Comparison of ENCODE assay signal across 1 cellular context in the genomic region with DNA sequence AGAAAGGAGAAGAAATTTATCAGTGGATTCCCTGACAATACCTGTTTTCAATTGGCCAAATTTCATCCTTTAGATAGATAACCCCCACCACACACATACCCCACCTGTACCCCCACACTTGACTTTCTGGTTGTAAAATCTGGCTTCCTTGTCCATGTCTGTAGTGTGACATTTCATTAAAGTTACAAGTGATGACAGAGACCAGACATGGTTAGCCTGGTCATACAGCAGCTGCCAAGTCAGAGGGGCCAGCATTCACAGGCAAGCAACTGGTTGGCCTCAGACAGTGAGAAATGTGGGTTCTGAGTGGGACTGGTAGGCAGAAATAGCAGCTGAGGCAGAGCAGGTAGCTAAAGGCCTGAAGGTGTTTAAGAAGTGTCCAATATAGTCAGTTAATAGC.
TF ChIP-seq lines count a peak whose summit lies in the region.

No MANE protein-coding gene starts in this region.

TF ChIP-seq in SK-N-SH, 30 proteins besides CTCF, POLR2A, EP300 and RAD21:
- TF ChIP-seq, protein P1, sequence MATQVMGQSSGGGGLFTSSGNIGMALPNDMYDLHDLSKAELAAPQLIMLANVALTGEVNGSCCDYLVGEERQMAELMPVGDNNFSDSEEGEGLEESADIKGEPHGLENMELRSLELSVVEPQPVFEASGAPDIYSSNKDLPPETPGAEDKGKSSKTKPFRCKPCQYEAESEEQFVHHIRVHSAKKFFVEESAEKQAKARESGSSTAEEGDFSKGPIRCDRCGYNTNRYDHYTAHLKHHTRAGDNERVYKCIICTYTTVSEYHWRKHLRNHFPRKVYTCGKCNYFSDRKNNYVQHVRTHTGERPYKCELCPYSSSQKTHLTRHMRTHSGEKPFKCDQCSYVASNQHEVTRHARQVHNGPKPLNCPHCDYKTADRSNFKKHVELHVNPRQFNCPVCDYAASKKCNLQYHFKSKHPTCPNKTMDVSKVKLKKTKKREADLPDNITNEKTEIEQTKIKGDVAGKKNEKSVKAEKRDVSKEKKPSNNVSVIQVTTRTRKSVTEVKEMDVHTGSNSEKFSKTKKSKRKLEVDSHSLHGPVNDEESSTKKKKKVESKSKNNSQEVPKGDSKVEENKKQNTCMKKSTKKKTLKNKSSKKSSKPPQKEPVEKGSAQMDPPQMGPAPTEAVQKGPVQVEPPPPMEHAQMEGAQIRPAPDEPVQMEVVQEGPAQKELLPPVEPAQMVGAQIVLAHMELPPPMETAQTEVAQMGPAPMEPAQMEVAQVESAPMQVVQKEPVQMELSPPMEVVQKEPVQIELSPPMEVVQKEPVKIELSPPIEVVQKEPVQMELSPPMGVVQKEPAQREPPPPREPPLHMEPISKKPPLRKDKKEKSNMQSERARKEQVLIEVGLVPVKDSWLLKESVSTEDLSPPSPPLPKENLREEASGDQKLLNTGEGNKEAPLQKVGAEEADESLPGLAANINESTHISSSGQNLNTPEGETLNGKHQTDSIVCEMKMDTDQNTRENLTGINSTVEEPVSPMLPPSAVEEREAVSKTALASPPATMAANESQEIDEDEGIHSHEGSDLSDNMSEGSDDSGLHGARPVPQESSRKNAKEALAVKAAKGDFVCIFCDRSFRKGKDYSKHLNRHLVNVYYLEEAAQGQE (IDR thresholded peaks at IDR 0.05; ENCODE audit: low read depth, low read length), result no peak
- peak; percentile 28; the same call in 1 of the 2 replicates for TF ChIP-seq GATA2 (CRISPR knock-in tag; IDR thresholded peaks at IDR 0.05)
